16 cellular contexts compared by ENCODE assay signal in genomic region chr6:20605581-20605980, GRCh38.
DNase-seq lines count a peak whose midpoint lies in the region; ATAC-seq, FAIRE-seq and TF ChIP-seq lines count a peak whose summit lies in the region.
"Had no signal": no experiment of that assay in that cellular context is flagged by ENCODE, and none has a peak within 500 bp of the region (broad histone marks: within the 10 kb centered on the region; RNA-seq: fewer than 3 reads in every experiment).

No MANE protein-coding gene starts in this region.

- TF ChIP-seq EP300 in Ishikawa (IDR thresholded peaks at IDR 0.05; ENCODE audit: borderline replicate concordance), result peak; percentile 46; the same call in 1 of the 2 replicates

- POLR2A ChIA-PET in CD8-positive, alpha-beta T cell (lab: Charles Lee), result no interaction called here

- no peaks in the 10 kb centered on the region for H3K9me3 ChIP-seq in CD8-positive, alpha-beta T cell (ENCODE audit: low read length)
- H3K9me3 ChIP-seq: psoas muscle, SJSA1, upper lobe of left lung had no signal

- no peaks in the 10 kb centered on the region for H3K9me3 Mint-ChIP-seq in CD8-positive, alpha-beta T cell

- FAIRE-seq in D721Med (lab: Jason Lieb, UNC) (peak; percentile 67), GM19239 (lab: Jason Lieb, UNC) (no peak)
- FAIRE-seq: H1 had no signal

- no peaks in the 10 kb centered on the region for H3K27me3 Mint-ChIP-seq in CD8-positive, alpha-beta T cell (ENCODE audit: low read depth)
- H3K27me3 Mint-ChIP-seq: activated CD8-positive, alpha-beta T cell treated with anti-CD3 and anti-CD28 coated beads for 36 hours; naive B cell had no signal

- H3K4me3 ChIP-seq in cardiac fibroblast (replicated peaks in 1 of 2; ENCODE audit: low read depth in 2 of 2, low read length in 2 of 2) (no peak overlapping the region), kidney epithelial cell (ENCODE audit: low read depth, low read length) (no peak overlapping the region)
- H3K4me3 ChIP-seq in CD8-positive, alpha-beta T cell (ENCODE audit: low read depth, low read length), result no peak overlapping the region
- H3K4me3 ChIP-seq: psoas muscle, SJSA1, upper lobe of left lung had no signal

- no peak for TF ChIP-seq RAD21 in Ishikawa (IDR thresholded peaks at IDR 0.05; ENCODE audit: low read depth)

- peaks cover 51% of the 10 kb centered on the region for H3K36me3 Mint-ChIP-seq in CD8-positive, alpha-beta T cell

- intact Hi-C loops in CD8-positive, alpha-beta T cell (cut with DNase I, micrococcal nuclease), result no loop called here

- TF ChIP-seq CTCF in D721Med (IDR thresholded peaks at IDR 0.05; ENCODE audit: insufficient read depth, missing control alignments) (no peak), cardiac fibroblast (IDR thresholded peaks at IDR 0.05; ENCODE audit: low read depth, low read length) (no peak), kidney epithelial cell (IDR thresholded peaks at IDR 0.05; ENCODE audit: insufficient read depth, low read length, poor library complexity, severe bottlenecking) (no peak)
- no peak for TF ChIP-seq CTCF in CD8-positive, alpha-beta T cell (IDR thresholded peaks at IDR 0.05)

- H3K36me3 ChIP-seq in kidney epithelial cell (ENCODE audit: control insufficient read depth, insufficient read depth, low read length), result no peaks in the 10 kb centered on the region
- no peaks in the 10 kb centered on the region for H3K36me3 ChIP-seq in CD8-positive, alpha-beta T cell (ENCODE audit: insufficient read depth, low read length)
- H3K36me3 ChIP-seq: SJSA1, upper lobe of left lung had no signal

- no peak overlapping the region for H3K4me3 Mint-ChIP-seq in CD8-positive, alpha-beta T cell
- H3K4me3 Mint-ChIP-seq: activated CD8-positive, alpha-beta T cell treated with anti-CD3 and anti-CD28 coated beads for 36 hours; naive B cell had no signal

- no peak for ATAC-seq in CD8-positive, alpha-beta T cell
- no peak for ATAC-seq in SK-N-SH treated with all-trans-retinoic acid at 6 μM for 48 hours
- ATAC-seq: activated CD8-positive, alpha-beta T cell treated with anti-CD3 and anti-CD28 coated beads for 36 hours had no signal

- H3K27ac Mint-ChIP-seq in CD8-positive, alpha-beta T cell, result no peak overlapping the region
- H3K27ac Mint-ChIP-seq: activated CD8-positive, alpha-beta T cell treated with anti-CD3 and anti-CD28 coated beads for 36 hours had no signal

- DNase-seq in D721Med (ENCODE audit: insufficient read length, low spot score) (no peak), cardiac fibroblast (ENCODE audit: low read depth in 2 of 2) (peak; percentile 12 to 50), kidney epithelial cell (ENCODE audit: low read depth) (peak; percentile 64), Ammon's horn (ENCODE audit: low spot score) (no peak), GM19239 (ENCODE audit: insufficient read length, low spot score) (no peak)
- no peak for DNase-seq in CD8-positive, alpha-beta T cell
- DNase-seq: activated CD8-positive, alpha-beta T cell treated with anti-CD3 and anti-CD28 coated beads for 36 hours; GDM1; naive B cell; NCI-H2107; psoas muscle; upper lobe of left lung had no signal

- no peaks in the 10 kb centered on the region for H3K27me3 ChIP-seq in kidney epithelial cell (ENCODE audit: control insufficient read depth, insufficient read depth, low read length)
- no peaks in the 10 kb centered on the region for H3K27me3 ChIP-seq in CD8-positive, alpha-beta T cell (ENCODE audit: insufficient read depth, low read length)
- H3K27me3 ChIP-seq: SJSA1, upper lobe of left lung had no signal

- H3K4me1 Mint-ChIP-seq in CD8-positive, alpha-beta T cell (ENCODE audit: low read depth), result peaks cover 7% of the 10 kb centered on the region

- H3K4me1 ChIP-seq in CD8-positive, alpha-beta T cell (ENCODE audit: insufficient read depth, low read length), result no peaks in the 10 kb centered on the region
- H3K4me1 ChIP-seq: SJSA1, upper lobe of left lung had no signal

- CTCF ChIA-PET in CD8-positive, alpha-beta T cell (lab: Charles Lee), result interaction anchor here (1.3 kb wide), 1 partner anchor 13 kb away, joined by 4 read pairs; no protein-coding TSS in a partner anchor

- no peak overlapping the region for H3K27ac ChIP-seq in CD8-positive, alpha-beta T cell (ENCODE audit: low read depth, low read length)
- H3K27ac ChIP-seq: psoas muscle, SJSA1, upper lobe of left lung had no signal

TF ChIP-seq in Ishikawa, 13 proteins besides CTCF, POLR2A, EP300 and RAD21:
- TF ChIP-seq ZBTB7A (IDR thresholded peaks at IDR 0.05; ENCODE audit: low read depth) (no peak), CREB1 (IDR thresholded peaks at IDR 0.05; ENCODE audit: low read depth) (no peak), MAX (IDR thresholded peaks at IDR 0.05) (no peak), CEBPB (IDR thresholded peaks at IDR 0.05) (no peak), NFIC (IDR thresholded peaks at IDR 0.05) (no peak), FOXM1 (IDR thresholded peaks at IDR 0.05; ENCODE audit: borderline replicate concordance, low read depth) (no peak), TCF12 (IDR thresholded peaks at IDR 0.05; ENCODE audit: low read depth) (0 out of 2 replicates have a peak, but pooled peaks have one; percentile 23)
TF ChIP-seq in Ishikawa: peak in this region for 1.

TF ChIP-seq in SK-N-SH treated with all-trans-retinoic acid at 6 μM for 48 hours, 23 proteins besides CTCF, POLR2A, EP300 and RAD21:
- no peak for TF ChIP-seq RARB (CRISPR knock-in tag; IDR thresholded peaks at IDR 0.05)
- no peak for TF ChIP-seq GLIS3 (CRISPR knock-in tag; IDR thresholded peaks at IDR 0.05)
TF ChIP-seq in SK-N-SH treated with all-trans-retinoic acid at 6 μM for 48 hours: peak in this region for 0.

Comparison
In these comparisons a context has a peak if more than half of its experiments do, and no peak if none do; other contexts are left out.
1. DNase-seq: peak in cardiac fibroblast (2 of 2) and kidney epithelial cell (single experiment); none in D721Med (single experiment), Ammon's horn (single experiment), CD8-positive, alpha-beta T cell (0 of 7) and GM19239 (single experiment).